22 cellular contexts compared by ENCODE assay signal in the genomic region with DNA sequence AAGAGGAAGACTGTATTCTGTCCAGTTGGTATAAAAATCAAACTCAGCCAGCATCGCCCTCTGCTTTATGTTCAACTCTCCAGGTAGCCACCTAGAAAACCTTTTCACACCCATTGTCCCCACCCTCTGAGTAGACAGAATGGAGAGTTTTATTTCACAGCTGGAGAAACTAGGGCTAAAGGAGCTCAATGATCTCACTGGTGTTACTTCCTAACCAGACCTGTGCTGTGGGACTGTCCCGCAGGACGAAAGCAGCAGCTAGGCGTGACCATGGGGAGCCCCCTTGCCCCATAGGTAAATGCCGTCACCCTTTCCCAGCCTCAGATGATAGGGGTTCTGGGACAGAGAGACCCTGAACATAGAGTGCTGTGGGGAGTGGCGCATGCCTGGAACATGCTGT.
DNase-seq lines count a peak whose midpoint lies in the region; ATAC-seq and TF ChIP-seq lines count a peak whose summit lies in the region.
"Had no signal": no experiment of that assay in that cellular context is flagged by ENCODE, and none has a peak within 500 bp of the region (broad histone marks: within the 10 kb centered on the region; RNA-seq: fewer than 3 reads in every experiment).

No MANE protein-coding gene starts in this region.

- no peak overlapping the region for H3K27ac ChIP-seq in upper lobe of right lung
- H3K27ac ChIP-seq: colonic mucosa, HL-60, lower lobe of right lung, psoas muscle, spleen had no signal

- no peaks in the 10 kb centered on the region for H3K27me3 ChIP-seq in upper lobe of right lung
- H3K27me3 ChIP-seq: colonic mucosa, spleen had no signal

- no peaks in the 10 kb centered on the region for H3K9me3 Mint-ChIP-seq in osteocyte (ENCODE audit: unreplicated experiment)
- H3K9me3 Mint-ChIP-seq: activated B cell treated with CpG ODN at 0.5 μM for 24 hours; naive thymus-derived CD8-positive, alpha-beta T cell; stimulated activated naive CD8-positive, alpha-beta T cell treated with anti-CD3 and anti-CD28 coated beads, Interleukin-15, Interleukin-2, amounts not matched to agents 100 ng/mL and 50 ng/mL, for 24 hours; T-cell had no signal

- peaks cover 11% of the 10 kb centered on the region for H3K27me3 Mint-ChIP-seq in osteocyte (ENCODE audit: unreplicated experiment)
- H3K27me3 Mint-ChIP-seq: naive thymus-derived CD8-positive, alpha-beta T cell; stimulated activated naive CD8-positive, alpha-beta T cell treated with anti-CD3 and anti-CD28 coated beads, Interleukin-15, Interleukin-2, amounts not matched to agents 100 ng/mL and 50 ng/mL, for 24 hours; T-cell had no signal

- H3K36me3 ChIP-seq in upper lobe of right lung, result no peaks in the 10 kb centered on the region
- H3K36me3 ChIP-seq: colonic mucosa, lower lobe of right lung, spleen had no signal

- no peak overlapping the region for H3K27ac Mint-ChIP-seq in osteocyte (ENCODE audit: unreplicated experiment)
- H3K27ac Mint-ChIP-seq: activated B cell treated with CpG ODN at 0.5 μM for 24 hours; naive thymus-derived CD8-positive, alpha-beta T cell; stimulated activated naive CD8-positive, alpha-beta T cell treated with anti-CD3 and anti-CD28 coated beads, Interleukin-15, Interleukin-2, amounts not matched to agents 100 ng/mL and 50 ng/mL, for 24 hours; T-cell had no signal

- H3K4me1 Mint-ChIP-seq in osteocyte (ENCODE audit: unreplicated experiment), result peaks cover 2% of the 10 kb centered on the region

- H3K36me3 Mint-ChIP-seq in osteocyte (ENCODE audit: unreplicated experiment), result no peaks in the 10 kb centered on the region
- H3K36me3 Mint-ChIP-seq: naive thymus-derived CD8-positive, alpha-beta T cell; T-cell had no signal

- DNase-seq in osteocyte (ENCODE audit: extremely low spot score, unreplicated experiment), result peak; percentile 46
- DNase-seq in foreskin fibroblast, result no peak
- no peak for DNase-seq in stimulated activated CD4-positive, alpha-beta T cell treated with anti-CD3 and anti-CD28 coated beads, Interleukin-12 subunit alpha, Interleukin-12 subunit beta, amount 100 ng/mL, for 4 hours
- DNase-seq in upper lobe of right lung, result no peak
- DNase-seq in DMS153 treated with DMSO at 0.1 percent for 48 hours (lab: John Stamatoyannopoulos, UW; ENCODE audit: unreplicated experiment), result no peak
- DNase-seq: activated B cell treated with CpG ODN at 0.5 μM for 24 hours; AML-193; colonic mucosa; DMS 273 treated with DMSO at 0.1 percent for 48 hours; KG1; lower lobe of right lung; naive thymus-derived CD8-positive, alpha-beta T cell; NCI-H1105; NK-92 treated with Interleukin-12 subunit alpha and Interleukin-12 subunit beta, amount 100 ng/mL, for 24 hours; psoas muscle; spleen; T-cell had no signal

- intact Hi-C loops in upper lobe of right lung (cut with DNase I), result no loop called here

- TF ChIP-seq CTCF in osteocyte (IDR thresholded peaks at IDR 0.05), result no peak
- TF ChIP-seq CTCF in foreskin fibroblast (IDR thresholded peaks at IDR 0.05; ENCODE audit: low read depth, low read length), result no peak
- no peak for TF ChIP-seq CTCF in upper lobe of right lung (IDR thresholded peaks at IDR 0.05)

- H3K4me1 ChIP-seq in upper lobe of right lung, result no peaks in the 10 kb centered on the region
- H3K4me1 ChIP-seq: colonic mucosa had no signal

- ATAC-seq in GM18502 (IDR thresholded peaks at IDR 0.05; ENCODE audit: poor library complexity, unreplicated experiment) (peak; percentile 49), GM21619 (IDR thresholded peaks at IDR 0.05; ENCODE audit: unreplicated experiment) (peak; percentile 60), HG03342 (IDR thresholded peaks at IDR 0.05; ENCODE audit: unreplicated experiment) (peak; percentile 56), upper lobe of right lung (no peak)
- ATAC-seq: lower lobe of right lung; naive thymus-derived CD8-positive, alpha-beta T cell; psoas muscle; T-cell had no signal

- no peaks in the 10 kb centered on the region for H3K9me3 ChIP-seq in upper lobe of right lung
- H3K9me3 ChIP-seq: colonic mucosa, lower lobe of right lung, psoas muscle, spleen had no signal

- H3K4me3 ChIP-seq in foreskin fibroblast (ENCODE audit: low read depth in 1 of 2, low read length in 2 of 2) (no peak overlapping the region), upper lobe of right lung (no peak overlapping the region)
- H3K4me3 ChIP-seq: colonic mucosa, lower lobe of right lung, psoas muscle, spleen had no signal

- no peak overlapping the region for H3K4me3 Mint-ChIP-seq in osteocyte (ENCODE audit: unreplicated experiment)
- H3K4me3 Mint-ChIP-seq: activated B cell treated with CpG ODN at 0.5 μM for 24 hours; naive thymus-derived CD8-positive, alpha-beta T cell; stimulated activated naive CD8-positive, alpha-beta T cell treated with anti-CD3 and anti-CD28 coated beads, Interleukin-15, Interleukin-2, amounts not matched to agents 100 ng/mL and 50 ng/mL, for 24 hours; T-cell had no signal
